Comparison of ENCODE assay signal across 2 cellular contexts in genomic region chr5:179883163-179883562, GRCh38.
TF ChIP-seq lines count a peak whose summit lies in the region.

No MANE protein-coding gene starts in this region.

TF ChIP-seq in HepG2, 621 proteins besides CTCF, POLR2A, EP300 and RAD21:
- TF ChIP-seq RFXAP (CRISPR knock-in tag; IDR thresholded peaks at IDR 0.05; ENCODE audit: borderline replicate concordance) (no peak), ZNF570 (CRISPR knock-in tag; IDR thresholded peaks at IDR 0.05; ENCODE audit: borderline replicate concordance) (no peak), ZNF616 (CRISPR knock-in tag; IDR thresholded peaks at IDR 0.05; ENCODE audit: low read depth) (no peak)
- TF ChIP-seq, protein P1, sequence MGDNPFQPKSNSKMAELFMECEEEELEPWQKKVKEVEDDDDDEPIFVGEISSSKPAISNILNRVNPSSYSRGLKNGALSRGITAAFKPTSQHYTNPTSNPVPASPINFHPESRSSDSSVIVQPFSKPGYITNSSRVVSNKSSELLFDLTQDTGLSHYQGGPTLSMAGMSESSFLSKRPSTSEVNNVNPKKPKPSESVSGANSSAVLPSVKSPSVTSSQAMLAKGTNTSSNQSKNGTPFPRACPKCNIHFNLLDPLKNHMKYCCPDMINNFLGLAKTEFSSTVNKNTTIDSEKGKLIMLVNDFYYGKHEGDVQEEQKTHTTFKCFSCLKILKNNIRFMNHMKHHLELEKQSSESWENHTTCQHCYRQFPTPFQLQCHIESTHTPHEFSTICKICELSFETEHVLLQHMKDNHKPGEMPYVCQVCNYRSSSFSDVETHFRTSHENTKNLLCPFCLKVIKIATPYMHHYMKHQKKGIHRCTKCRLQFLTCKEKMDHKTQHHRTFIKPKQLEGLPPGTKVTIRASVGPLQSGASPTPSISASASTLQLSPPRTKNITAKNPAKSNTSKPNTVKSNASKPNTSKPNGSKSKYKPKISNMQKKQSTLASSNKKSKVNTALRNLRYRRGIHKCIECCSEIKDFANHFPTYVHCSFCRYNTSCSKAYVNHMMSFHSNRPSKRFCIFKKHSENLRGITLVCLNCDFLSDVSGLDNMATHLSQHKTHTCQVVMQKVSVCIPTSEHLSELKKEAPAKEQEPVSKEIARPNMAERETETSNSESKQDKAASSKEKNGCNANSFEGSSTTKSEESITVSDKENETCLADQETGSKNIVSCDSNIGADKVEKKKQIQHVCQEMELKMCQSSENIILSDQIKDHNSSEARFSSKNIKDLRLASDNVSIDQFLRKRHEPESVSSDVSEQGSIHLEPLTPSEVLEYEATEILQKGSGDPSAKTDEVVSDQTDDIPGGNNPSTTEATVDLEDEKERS (CRISPR knock-in tag; IDR thresholded peaks at IDR 0.05), result 0 out of 2 replicates have a peak, but pooled peaks have one; percentile 63

TF ChIP-seq in HEK293, 187 proteins besides CTCF, POLR2A, EP300 and RAD21:
- peak; percentile 99 for TF ChIP-seq ZNF133 (tag by site-specific recombination; IDR thresholded peaks at IDR 0.05)
- TF ChIP-seq KLF8 (tag by site-specific recombination; IDR thresholded peaks at IDR 0.05), result no peak
- no peak for TF ChIP-seq ZNF37A (tag by site-specific recombination; IDR thresholded peaks at IDR 0.05)
- TF ChIP-seq, protein P2, sequence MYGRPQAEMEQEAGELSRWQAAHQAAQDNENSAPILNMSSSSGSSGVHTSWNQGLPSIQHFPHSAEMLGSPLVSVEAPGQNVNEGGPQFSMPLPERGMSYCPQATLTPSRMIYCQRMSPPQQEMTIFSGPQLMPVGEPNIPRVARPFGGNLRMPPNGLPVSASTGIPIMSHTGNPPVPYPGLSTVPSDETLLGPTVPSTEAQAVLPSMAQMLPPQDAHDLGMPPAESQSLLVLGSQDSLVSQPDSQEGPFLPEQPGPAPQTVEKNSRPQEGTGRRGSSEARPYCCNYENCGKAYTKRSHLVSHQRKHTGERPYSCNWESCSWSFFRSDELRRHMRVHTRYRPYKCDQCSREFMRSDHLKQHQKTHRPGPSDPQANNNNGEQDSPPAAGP (tag by site-specific recombination; IDR thresholded peaks at IDR 0.05), result no peak
- no peak for TF ChIP-seq ZBTB48 (tag by site-specific recombination; IDR thresholded peaks at IDR 0.05)
